Comparison of ENCODE assay signal across 15 cellular contexts in genomic region chr2:63983986-63984605, GRCh38. TPM values are rescaled to one million over a fixed set of nuclear protein-coding genes. Genes with fewer than 3 reads are reported as not detected.
A peak's percentile ranks its signal among the peaks of the same experiment; 100 is the strongest.
DNase-seq lines count a peak whose midpoint lies in the region; ATAC-seq and TF ChIP-seq lines count a peak whose summit lies in the region.
"Had no signal": no experiment of that assay in that cellular context is flagged by ENCODE, and none has a peak within 500 bp of the region (broad histone marks: within the 10 kb centered on the region; RNA-seq: fewer than 3 reads in every experiment).

No MANE protein-coding gene starts in this region.

- peaks cover 8% of the 10 kb centered on the region for H3K36me3 Mint-ChIP-seq in CD4-positive, CD25-positive, alpha-beta regulatory T cell
- peaks cover 22% of the 10 kb centered on the region for H3K36me3 Mint-ChIP-seq in activated T-helper 1 cell treated with anti-CD3 and anti-CD28 coated beads, Interleukin-12 subunit alpha, Interleukin-12 subunit beta, Interleukin-2, Interleukin-4 antibody, amounts not matched to agents 30 ng/mL and 10 ng/mL and 1 ng/mL, durations not matched to agents 14 hours and 24 hours and 36 hours (ENCODE audit: low read depth)

- no peaks in the 10 kb centered on the region for H3K27me3 Mint-ChIP-seq in CD4-positive, CD25-positive, alpha-beta regulatory T cell
- H3K27me3 Mint-ChIP-seq in activated T-helper 1 cell treated with anti-CD3 and anti-CD28 coated beads, Interleukin-12 subunit alpha, Interleukin-12 subunit beta, Interleukin-2, Interleukin-4 antibody, amounts not matched to agents 30 ng/mL and 10 ng/mL and 1 ng/mL, durations not matched to agents 14 hours and 24 hours and 36 hours (ENCODE audit: insufficient read depth) = no peaks in the 10 kb centered on the region

- H3K9me3 ChIP-seq in CD4-positive, CD25-positive, alpha-beta regulatory T cell (ENCODE audit: control insufficient read depth in 2 of 2, low read length in 2 of 2) = no peaks in the 10 kb centered on the region
- no peaks in the 10 kb centered on the region for H3K9me3 ChIP-seq in colonic mucosa

- H3K9ac ChIP-seq in colonic mucosa (ENCODE audit: low read depth in 2 of 2, low read length in 2 of 2) = no peak overlapping the region

- H3K4me1 Mint-ChIP-seq in CD4-positive, CD25-positive, alpha-beta regulatory T cell = peaks cover 42 to 64% (median 56%) of the 10 kb centered on the region in 4 donors
- H3K4me1 Mint-ChIP-seq in activated T-helper 1 cell treated with anti-CD3 and anti-CD28 coated beads, Interleukin-12 subunit alpha, Interleukin-12 subunit beta, Interleukin-2, Interleukin-4 antibody, amounts not matched to agents 30 ng/mL and 10 ng/mL and 1 ng/mL, durations not matched to agents 14 hours and 24 hours and 36 hours (ENCODE audit: low read depth) = peaks cover 24% of the 10 kb centered on the region

- peak overlapping the region; percentile 48 for H3K4me3 ChIP-seq in CD4-positive, CD25-positive, alpha-beta regulatory T cell (ENCODE audit: low read depth, low read length)
- H3K4me3 ChIP-seq in choroid plexus epithelial cell (ENCODE audit: low read depth, low read length) (no peak overlapping the region), colonic mucosa (no peak overlapping the region)

- H3K27ac ChIP-seq in CD4-positive, CD25-positive, alpha-beta regulatory T cell (ENCODE audit: insufficient read depth, low read length, poor library complexity, severe bottlenecking) = no peak overlapping the region
- H3K27ac ChIP-seq in colonic mucosa = no peak overlapping the region

- peaks cover 0 to 2% (median 0%) of the 10 kb centered on the region in 7 donors for H3K9me3 Mint-ChIP-seq in CD4-positive, CD25-positive, alpha-beta regulatory T cell
- no peaks in the 10 kb centered on the region for H3K9me3 Mint-ChIP-seq in activated T-helper 1 cell treated with anti-CD3 and anti-CD28 coated beads, Interleukin-12 subunit alpha, Interleukin-12 subunit beta, Interleukin-2, Interleukin-4 antibody, amounts not matched to agents 30 ng/mL and 10 ng/mL and 1 ng/mL, durations not matched to agents 14 hours and 24 hours and 36 hours

- H3K27me3 ChIP-seq in CD4-positive, CD25-positive, alpha-beta regulatory T cell (ENCODE audit: control insufficient read depth, insufficient read depth, low read length) = no peaks in the 10 kb centered on the region
- no peaks in the 10 kb centered on the region for H3K27me3 ChIP-seq in colonic mucosa

- TF ChIP-seq CTCF in choroid plexus epithelial cell (conservative IDR thresholded peaks at IDR 0.05; ENCODE audit: low read depth, low read length) (no peak), GM13977 (IDR thresholded peaks at IDR 0.05; ENCODE audit: extremely low read depth, insufficient read depth, missing control alignments) (no peak), colonic mucosa (IDR thresholded peaks at IDR 0.05) (no peak)

- peak in 2 of 3 donors; percentile 4 to 58 for DNase-seq in CD4-positive, CD25-positive, alpha-beta regulatory T cell
- DNase-seq in NCI-H460 (ENCODE audit: extremely low read depth, low read depth) (peak; percentile 21), choroid plexus epithelial cell (ENCODE audit: low read depth) (peak; percentile 22), GM13977 (ENCODE audit: low spot score) (no peak), colonic mucosa (no peak)
- no peak for DNase-seq in activated T-helper 1 cell treated with anti-CD3 and anti-CD28 coated beads, Interleukin-12 subunit alpha, Interleukin-12 subunit beta, Interleukin-2, Interleukin-4 antibody, amounts not matched to agents 30 ng/mL and 10 ng/mL and 1 ng/mL, durations not matched to agents 14 hours and 24 hours and 36 hours (ENCODE audit: low spot score)
- DNase-seq: activated CD4-positive, alpha-beta T cell treated with anti-CD3 and anti-CD28 coated beads for 4 hours; amygdala; CD8-positive, alpha-beta T cell; cortex of kidney; mesendoderm; NCI-H1930; substantia nigra had no signal

- peaks cover 28% of the 10 kb centered on the region for H3K4me1 ChIP-seq in CD4-positive, CD25-positive, alpha-beta regulatory T cell (ENCODE audit: control insufficient read depth, insufficient read depth, low read length, poor library complexity, severe bottlenecking)
- no peaks in the 10 kb centered on the region for H3K4me1 ChIP-seq in colonic mucosa

- ATAC-seq in CD4-positive, CD25-positive, alpha-beta regulatory T cell (ENCODE audit: low read depth in 2 of 2) = no peak
- peak; percentile 60 for ATAC-seq in GM18907 (IDR thresholded peaks at IDR 0.05; ENCODE audit: unreplicated experiment)
- ATAC-seq in GM19455 (IDR thresholded peaks at IDR 0.05; ENCODE audit: unreplicated experiment) = no peak
- ATAC-seq: CD8-positive, alpha-beta T cell had no signal

- H3K4me3 Mint-ChIP-seq in CD4-positive, CD25-positive, alpha-beta regulatory T cell = peak overlapping the region in 1 of 4 donors; percentile 5
- H3K4me3 Mint-ChIP-seq in activated T-helper 1 cell treated with anti-CD3 and anti-CD28 coated beads, Interleukin-12 subunit alpha, Interleukin-12 subunit beta, Interleukin-2, Interleukin-4 antibody, amounts not matched to agents 30 ng/mL and 10 ng/mL and 1 ng/mL, durations not matched to agents 14 hours and 24 hours and 36 hours = no peak overlapping the region
- H3K4me3 Mint-ChIP-seq: CD8-positive, alpha-beta T cell had no signal

- intact Hi-C loops in activated T-helper 1 cell treated with anti-CD3 and anti-CD28 coated beads, Interleukin-12 subunit alpha, Interleukin-12 subunit beta, Interleukin-2, Interleukin-4 antibody, amounts not matched to agents 30 ng/mL and 10 ng/mL and 1 ng/mL, durations not matched to agents 14 hours and 24 hours and 36 hours (cut with micrococcal nuclease) = no loop called here
- intact Hi-C loops in colonic mucosa (cut with DNase I) = no loop called here

- peaks cover 2% of the 10 kb centered on the region for H3K36me3 ChIP-seq in CD4-positive, CD25-positive, alpha-beta regulatory T cell (ENCODE audit: control insufficient read depth, insufficient read depth, low read length)
- H3K36me3 ChIP-seq in colonic mucosa = no peaks in the 10 kb centered on the region

- in situ Hi-C loops in GM13977 (cut with MboI; ENCODE audit: low pct_unique_long_range_greater_than_20kb, low sequenced_read_pairs, unreplicated experiment) = no loop called here

- H3K27ac Mint-ChIP-seq in CD4-positive, CD25-positive, alpha-beta regulatory T cell = peak overlapping the region in 1 of 3 donors; percentile 38
- H3K27ac Mint-ChIP-seq in activated T-helper 1 cell treated with anti-CD3 and anti-CD28 coated beads, Interleukin-12 subunit alpha, Interleukin-12 subunit beta, Interleukin-2, Interleukin-4 antibody, amounts not matched to agents 30 ng/mL and 10 ng/mL and 1 ng/mL, durations not matched to agents 14 hours and 24 hours and 36 hours = no peak overlapping the region
- H3K27ac Mint-ChIP-seq: CD8-positive, alpha-beta T cell had no signal

RNA-seq across cellular contexts. Expression of gene VPS54, which starts 35.1 kb away (rescaled TPM):
- 20.7 TPM for total RNA-seq in CD4-positive, CD25-positive, alpha-beta regulatory T cell
- polyA plus RNA-seq in CD4-positive, CD25-positive, alpha-beta regulatory T cell = 10 to 100 TPM in 3 of 4 donors, 1 to 10 TPM in 1; 6.4 to 13.6 (median 11.3) TPM
- total RNA-seq in NCI-H460 (2014; rRNA removed; shearing (Covaris generic)) = 22.5 and 23.1 TPM in 2 replicates
- polyA plus RNA-seq in NCI-H460 (2014; cell fraction: nucleus; rRNA removed) = 17.1 and 27.2 TPM in 2 replicates
- 14.9 and 15.4 TPM in 2 replicates for total RNA-seq in activated T-helper 1 cell treated with anti-CD3 and anti-CD28 coated beads, Interleukin-12 subunit alpha, Interleukin-12 subunit beta, Interleukin-2, Interleukin-4 antibody, amounts not matched to agents 30 ng/mL and 10 ng/mL and 1 ng/mL, durations not matched to agents 14 hours and 24 hours and 36 hours
- 10 to 100 TPM; 16.2 to 22.5 TPM for total RNA-seq in colonic mucosa

Comparison
In these comparisons a context has a peak if more than half of its experiments do, and no peak if none do; other contexts are left out.
1. DNase-seq: peak in CD4-positive, CD25-positive, alpha-beta regulatory T cell (2 of 3), NCI-H460 (single experiment) and choroid plexus epithelial cell (single experiment); none in GM13977 (single experiment), activated T-helper 1 cell treated with anti-CD3 and anti-CD28 coated beads, Interleukin-12 subunit alpha, Interleukin-12 subunit beta, Interleukin-2, Interleukin-4 antibody, amounts not matched to agents 30 ng/mL and 10 ng/mL and 1 ng/mL, durations not matched to agents 14 hours and 24 hours and 36 hours (single experiment) and colonic mucosa (single experiment).